ENCODE assay signal across 8 cellular contexts in genomic region chr12:123457980-123458779, GRCh38. TPM values are rescaled to one million over a fixed set of nuclear protein-coding genes. Genes with fewer than 3 reads are reported as not detected.
DNase-seq lines count a peak whose midpoint lies in the region; ATAC-seq and TF ChIP-seq lines count a peak whose summit lies in the region.

Gene SNRNP35, plus strand, starts transcription at chr12:123458139. Its CDS starts 7,402 bp downstream, at chr12:123465541.

- peak; percentile 55 for DNase-seq in OCI-M2 (lab: John Stamatoyannopoulos, UW; ENCODE audit: unreplicated experiment)
- DNase-seq in activated T-cell treated with anti-CD3 and anti-CD28 coated beads for 48 hours (ENCODE audit: low read depth), result peak; percentile 72
- no peak for DNase-seq in epithelial cell of proximal tubule (ENCODE audit: low read depth)
- peak; percentile 84 to 88 (median 88) for DNase-seq in mucosa of descending colon
- DNase-seq in stimulated activated CD8-positive, alpha-beta memory T cell treated with anti-CD3 and anti-CD28 coated beads, Interleukin-2, amount 100 ng/mL, for 48 hours (ENCODE audit: low read depth in 2 of 2), result peak; percentile 73 to 74

- H3K36me3 ChIP-seq in HUES64 (ENCODE audit: insufficient read depth, low read length) (peaks cover 3% of the 10 kb centered on the region; the same call in 1 of the 2 replicates), mucosa of descending colon (ENCODE audit: low read depth) (no peaks in the 10 kb centered on the region)

- no peaks in the 10 kb centered on the region for H3K4me1 ChIP-seq in HUES64 (ENCODE audit: insufficient read depth, low read length)
- H3K4me1 ChIP-seq in mucosa of descending colon (ENCODE audit: low read depth), result peaks cover 4% of the 10 kb centered on the region

- TF ChIP-seq CTCF in C4-2B (conservative IDR thresholded peaks at IDR 0.05) (no peak), epithelial cell of proximal tubule (conservative IDR thresholded peaks at IDR 0.05; ENCODE audit: low read depth, low read length) (no peak), mucosa of descending colon (IDR thresholded peaks at IDR 0.05) (no peak)

- peak within 1 kb of the TSS; percentile 76 for H3K4me3 ChIP-seq in HUES64 (ENCODE audit: low read length)
- peak within 1 kb of the TSS; percentile 74 for H3K4me3 ChIP-seq in epithelial cell of proximal tubule (ENCODE audit: low read depth, low read length)
- peak within 1 kb of the TSS; percentile 64 for H3K4me3 ChIP-seq in mucosa of descending colon

- intact Hi-C loops in mucosa of descending colon (cut with DNase I, micrococcal nuclease), result no loop called here

- peak within 1 kb of the TSS; percentile 98 for H3K9ac ChIP-seq in HUES64 (ENCODE audit: low read depth, low read length)

- ATAC-seq in GM19397 (IDR thresholded peaks at IDR 0.05; ENCODE audit: unreplicated experiment) (peak; percentile 56), mucosa of descending colon (peak; percentile 91)

- H3K9me3 ChIP-seq in HUES64 (ENCODE audit: insufficient read depth, low read depth, low read length) (no peaks in the 10 kb centered on the region), mucosa of descending colon (no peaks in the 10 kb centered on the region)

- H3K27me3 ChIP-seq in HUES64 (ENCODE audit: insufficient read depth, low read length), result no peaks in the 10 kb centered on the region

- WGBS in HUES64, result 2% methylated on average over 48 of the region's 48 CpGs

- H3K27ac ChIP-seq in C4-2B (peak within 1 kb of the TSS; percentile 94), HUES64 (ENCODE audit: low read depth, low read length) (peak within 1 kb of the TSS; percentile 99)

RNA-seq across cellular contexts. Expression of gene SNRNP35, which starts in this region (rescaled TPM):
- polyA plus RNA-seq in HUES64 (2013, experiment 1 of 2), result 13.8 TPM
- polyA plus RNA-seq in HUES64 (2013, experiment 2 of 2), result 16.7 TPM
- 12.0 and 22.7 TPM in 2 replicates for total RNA-seq in epithelial cell of proximal tubule
- 10 to 100 TPM; 20.8 to 26.3 (median 21.5) TPM for total RNA-seq in mucosa of descending colon
